Comparison of ENCODE assay signal across 12 cellular contexts in genomic region chr1:2783069-2783434, GRCh38.
"Had no signal": no experiment of that assay in that cellular context is flagged by ENCODE, and none has a peak within 500 bp of the region (broad histone marks: within the 10 kb centered on the region; RNA-seq: fewer than 3 reads in every experiment).

No MANE protein-coding gene starts in this region.

- H3K36me3 Mint-ChIP-seq: T-cell had no signal

- H3K27ac Mint-ChIP-seq: activated CD4-positive, alpha-beta T cell treated with anti-CD3 and anti-CD28 coated beads, Interleukin-2, amount 10 ng/mL, durations not matched to agents 7 days and 5 days; activated T-helper 1 cell treated with anti-CD3 and anti-CD28 coated beads, Interleukin-12 subunit alpha, Interleukin-12 subunit beta, Interleukin-2, Interleukin-4 antibody, amounts not matched to agents 30 ng/mL and 10 ng/mL and 1 ng/mL, durations not matched to agents 14 hours and 24 hours and 36 hours; memory B cell; T-cell had no signal

- DNase-seq: activated CD4-positive, alpha-beta T cell treated with anti-CD3 and anti-CD28 coated beads, Interleukin-2, amount 10 ng/mL, durations not matched to agents 7 days and 5 days; left cardiac atrium; occipital lobe; stimulated activated CD4-positive, alpha-beta T cell treated with anti-CD3 and anti-CD28 coated beads, Interleukin-12 subunit alpha, Interleukin-12 subunit beta, amount 100 ng/mL, for 4 hours; stimulated activated CD4-positive, alpha-beta T cell treated with anti-CD3 and anti-CD28 coated beads, Interleukin-4, amount 100 ng/mL, for 4 hours; stimulated activated naive CD8-positive, alpha-beta T cell treated with anti-CD3 and anti-CD28 coated beads, Interleukin-15, Interleukin-2, amounts not matched to agents 100 U/mL and 50 U/mL, for 24 hours; T-cell; WERI-Rb-1 had no signal

- H3K27ac ChIP-seq: heart left ventricle, prostate gland, WERI-Rb-1 had no signal

- ATAC-seq: heart left ventricle; left cardiac atrium; stimulated activated naive CD8-positive, alpha-beta T cell treated with anti-CD3 and anti-CD28 coated beads, Interleukin-15, Interleukin-2, amounts not matched to agents 100 U/mL and 50 U/mL, for 24 hours; T-cell had no signal

- H3K4me3 Mint-ChIP-seq: activated CD4-positive, alpha-beta T cell treated with anti-CD3 and anti-CD28 coated beads, Interleukin-2, amount 10 ng/mL, durations not matched to agents 7 days and 5 days; activated T-helper 1 cell treated with anti-CD3 and anti-CD28 coated beads, Interleukin-12 subunit alpha, Interleukin-12 subunit beta, Interleukin-2, Interleukin-4 antibody, amounts not matched to agents 30 ng/mL and 10 ng/mL and 1 ng/mL, durations not matched to agents 14 hours and 24 hours and 36 hours; memory B cell; T-cell had no signal

- H3K9me3 ChIP-seq: prostate gland had no signal

- H3K4me3 ChIP-seq: heart left ventricle, prostate gland had no signal

- H3K36me3 ChIP-seq: heart left ventricle, prostate gland, WERI-Rb-1 had no signal

- H3K4me1 ChIP-seq: heart left ventricle, prostate gland had no signal
